In genomic region chr18:77015176-77015575, GRCh38 we compare ENCODE assay signal across 17 cellular contexts.
DNase-seq lines count a peak whose midpoint lies in the region; ATAC-seq and TF ChIP-seq lines count a peak whose summit lies in the region.
"Had no signal": no experiment of that assay in that cellular context is flagged by ENCODE, and none has a peak within 500 bp of the region (broad histone marks: within the 10 kb centered on the region; RNA-seq: fewer than 3 reads in every experiment).

No MANE protein-coding gene starts in this region.

- H3K9me3 Mint-ChIP-seq in CD14-positive monocyte, result no peaks in the 10 kb centered on the region
- H3K9me3 Mint-ChIP-seq in CD4-positive, alpha-beta T cell, result no peaks in the 10 kb centered on the region
- H3K9me3 Mint-ChIP-seq: type B pancreatic cell had no signal

- peaks cover 42% of the 10 kb centered on the region for H3K4me1 Mint-ChIP-seq in CD14-positive monocyte
- H3K4me1 Mint-ChIP-seq in CD4-positive, alpha-beta T cell (ENCODE audit: low read depth), result peaks cover 24% of the 10 kb centered on the region
- H3K4me1 Mint-ChIP-seq in T-helper 17 cell, result peaks cover 31% of the 10 kb centered on the region

- no peak overlapping the region for H3K27ac ChIP-seq in CD4-positive, alpha-beta T cell (ENCODE audit: low read depth, low read length)
- H3K27ac ChIP-seq: hepatocyte had no signal

- H3K4me3 Mint-ChIP-seq in CD14-positive monocyte (no peak overlapping the region), T-helper 17 cell (no peak overlapping the region)
- H3K4me3 Mint-ChIP-seq in CD4-positive, alpha-beta T cell, result no peak overlapping the region
- H3K4me3 Mint-ChIP-seq: type B pancreatic cell had no signal

- H3K27me3 Mint-ChIP-seq in CD14-positive monocyte (ENCODE audit: low read depth in 3 of 3) (no peaks in the 10 kb centered on the region), T-helper 17 cell (no peaks in the 10 kb centered on the region)
- no peaks in the 10 kb centered on the region for H3K27me3 Mint-ChIP-seq in CD4-positive, alpha-beta T cell
- H3K27me3 Mint-ChIP-seq: type B pancreatic cell had no signal

- no peak for ATAC-seq in CD4-positive, alpha-beta T cell (ENCODE audit: poor library complexity)
- no peak for ATAC-seq in T-helper 17 cell
- ATAC-seq in stimulated activated naive CD8-positive, alpha-beta T cell treated with anti-CD3 and anti-CD28 coated beads, Interleukin-15, Interleukin-2, amounts not matched to agents 100 U/mL and 50 U/mL, for 24 hours, result no peak
- ATAC-seq: Panc1, SK-N-SH treated with all-trans-retinoic acid at 6 μM for 48 hours had no signal

- H3K27ac Mint-ChIP-seq in CD14-positive monocyte (peak overlapping the region; percentile 37 to 83 (median 55)), T-helper 17 cell (peak overlapping the region; percentile 77)
- H3K27ac Mint-ChIP-seq in CD4-positive, alpha-beta T cell, result peak overlapping the region; percentile 59
- H3K27ac Mint-ChIP-seq: type B pancreatic cell had no signal

- CTCF ChIA-PET in CD4-positive, alpha-beta T cell (lab: Charles Lee), result interaction anchor here (1.2 kb wide), 1 partner anchor 15 kb away, joined by 6 read pairs; no protein-coding TSS in a partner anchor

- DNase-seq in CD14-positive monocyte (ENCODE audit: low spot score), result no peak
- DNase-seq in CD4-positive, alpha-beta T cell, result no peak
- no peak for DNase-seq in T-helper 17 cell
- DNase-seq in iris pigment epithelial cell (ENCODE audit: low read depth), result peak; percentile 18
- DNase-seq in anterior cingulate cortex (lab: John Stamatoyannopoulos, UW), result no peak
- no peak for DNase-seq in stimulated activated naive CD8-positive, alpha-beta T cell treated with anti-CD3 and anti-CD28 coated beads, Interleukin-15, Interleukin-2, amounts not matched to agents 100 U/mL and 50 U/mL, for 24 hours
- DNase-seq in DMS114 treated with DMSO at 0.1 percent for 48 hours (lab: John Stamatoyannopoulos, UW; ENCODE audit: unreplicated experiment), result no peak
- DNase-seq: AML-193; NCI-H2171; NCI-H526 treated with DMSO at 0.1 percent for 48 hours; sigmoid colon; stimulated activated naive CD4-positive, alpha-beta T cell had no signal

- H3K36me3 Mint-ChIP-seq in CD14-positive monocyte (peaks cover 72 to 84% of the 10 kb centered on the region in 2 donors), T-helper 17 cell (ENCODE audit: low read depth) (peaks cover 11% of the 10 kb centered on the region)
- H3K36me3 Mint-ChIP-seq in CD4-positive, alpha-beta T cell (ENCODE audit: low read depth), result peaks cover 96% of the 10 kb centered on the region

- TF ChIP-seq CTCF in CD14-positive monocyte (IDR thresholded peaks at IDR 0.05), result no peak
- no peak for TF ChIP-seq CTCF in CD4-positive, alpha-beta T cell (IDR thresholded peaks at IDR 0.05)

- H3K27me3 ChIP-seq in CD4-positive, alpha-beta T cell (ENCODE audit: control insufficient read depth, insufficient read depth, low read length), result no peaks in the 10 kb centered on the region
- H3K27me3 ChIP-seq: hepatocyte, ovary, sigmoid colon had no signal

- intact Hi-C loops in CD14-positive monocyte (cut with micrococcal nuclease), result no loop called here
- intact Hi-C loops in CD4-positive, alpha-beta T cell (cut with DNase I, micrococcal nuclease), result no loop called here

- POLR2A ChIA-PET in CD4-positive, alpha-beta T cell (lab: Charles Lee), result no interaction called here

- no peaks in the 10 kb centered on the region for H3K9me3 ChIP-seq in CD4-positive, alpha-beta T cell (ENCODE audit: control insufficient read depth, low read length)
- no peaks in the 10 kb centered on the region for H3K9me3 ChIP-seq in T-helper 17 cell (ENCODE audit: control insufficient read depth, low read length, poor library complexity, severe bottlenecking)
- H3K9me3 ChIP-seq: ovary, sigmoid colon had no signal
